Comparison of ENCODE assay signal across 11 cellular contexts in genomic region chr12:109719123-109720022, GRCh38. TPM values are rescaled to one million over a fixed set of nuclear protein-coding genes. Genes with fewer than 3 reads are reported as not detected.
DNase-seq lines count a peak whose midpoint lies in the region; ATAC-seq and TF ChIP-seq lines count a peak whose summit lies in the region.
"Had no signal": no experiment of that assay in that cellular context is flagged by ENCODE, and none has a peak within 500 bp of the region (broad histone marks: within the 10 kb centered on the region; RNA-seq: fewer than 3 reads in every experiment).

No MANE protein-coding gene starts in this region.

- TF ChIP-seq CTCF in right atrium auricular region (IDR thresholded peaks at IDR 0.05): peak in 1 of 2 donors; percentile 16
- TF ChIP-seq CTCF in suprapubic skin (IDR thresholded peaks at IDR 0.05): no peak
- TF ChIP-seq CTCF in left lung (IDR thresholded peaks at IDR 0.05): no peak
- TF ChIP-seq CTCF in thyroid gland (IDR thresholded peaks at IDR 0.05): no peak

- no peak for TF ChIP-seq POLR2A in suprapubic skin (IDR thresholded peaks at IDR 0.05)
- no peak for TF ChIP-seq POLR2A in thyroid gland (IDR thresholded peaks at IDR 0.05)

- ATAC-seq in Right ventricle myocardium inferior (no peak), left cardiac atrium (no peak), left lung (no peak)
- ATAC-seq: gastroesophageal sphincter had no signal

- H3K4me3 ChIP-seq in right atrium auricular region: no peak overlapping the region
- H3K4me3 ChIP-seq in suprapubic skin: no peak overlapping the region
- no peak overlapping the region for H3K4me3 ChIP-seq in left lung
- no peak overlapping the region for H3K4me3 ChIP-seq in thyroid gland (replicated peaks in 1 of 3)

- H3K27me3 ChIP-seq in right atrium auricular region (no peaks in the 10 kb centered on the region), suprapubic skin (peaks cover 22% of the 10 kb centered on the region), left lung (peaks cover 0 to 54% of the 10 kb centered on the region in 2 donors), thyroid gland (no peaks in the 10 kb centered on the region)

- 77% methylated on average over 10 of the region's 12 CpGs for WGBS in suprapubic skin
- 73 to 76% methylated on average over 12 of the region's 12 CpGs for WGBS in thyroid gland, 2 donors

- H3K36me3 ChIP-seq in right atrium auricular region: no peaks in the 10 kb centered on the region
- H3K36me3 ChIP-seq in suprapubic skin: no peaks in the 10 kb centered on the region
- H3K36me3 ChIP-seq in left lung: no peaks in the 10 kb centered on the region
- H3K36me3 ChIP-seq in thyroid gland: no peaks in the 10 kb centered on the region
- H3K36me3 ChIP-seq: gastroesophageal sphincter had no signal

- peak; percentile 23 for DNase-seq in Right ventricle myocardium inferior (ENCODE audit: missing footprints)
- DNase-seq in left cardiac atrium: no peak
- DNase-seq in SW480 (ENCODE audit: low spot score): peak; percentile 34
- DNase-seq in right atrium auricular region (ENCODE audit: low spot score): no peak
- DNase-seq in superior temporal gyrus (ENCODE audit: extremely low spot score): peak; percentile 35
- no peak for DNase-seq in suprapubic skin (ENCODE audit: low spot score in 2 of 2)
- no peak for DNase-seq in left lung
- no peak for DNase-seq in thyroid gland
- DNase-seq: activated effector memory CD4-positive, alpha-beta T cell treated with anti-CD3 and anti-CD28 coated beads, Interleukin-2, amount 50 U/mL, for 16 hours; T-helper 2 cell had no signal

- TF ChIP-seq EP300 in suprapubic skin (IDR thresholded peaks at IDR 0.05): no peak

- peak overlapping the region; percentile 86 to 95 for H3K27ac ChIP-seq in right atrium auricular region
- H3K27ac ChIP-seq in suprapubic skin: no peak overlapping the region
- H3K27ac ChIP-seq in left lung: no peak overlapping the region
- no peak overlapping the region for H3K27ac ChIP-seq in thyroid gland

- H3K4me1 ChIP-seq in right atrium auricular region: peaks cover 0 to 94% of the 10 kb centered on the region in 2 donors
- H3K4me1 ChIP-seq in suprapubic skin: peaks cover 43% of the 10 kb centered on the region
- H3K4me1 ChIP-seq in left lung: peaks cover 8 to 27% of the 10 kb centered on the region in 2 donors
- H3K4me1 ChIP-seq in thyroid gland: peaks cover 0 to 6% of the 10 kb centered on the region in 2 donors

- H3K9me3 ChIP-seq in right atrium auricular region (no peaks in the 10 kb centered on the region), suprapubic skin (no peaks in the 10 kb centered on the region), left lung (no peaks in the 10 kb centered on the region), thyroid gland (no peaks in the 10 kb centered on the region)
- H3K9me3 ChIP-seq: gastroesophageal sphincter had no signal

- intact Hi-C loops in Right ventricle myocardium inferior (cut with DNase I): loop anchor here (2.0 kb wide), 1 partner anchor 55 kb away; no protein-coding TSS in a partner anchor
- intact Hi-C loops in left cardiac atrium (cut with DNase I): loop anchor here (2.0 to 10.0 kb wide), 4 partner anchors 55 to 195 kb away; no protein-coding TSS in a partner anchor
- intact Hi-C loops in left lung (cut with DNase I): no loop called here
- intact Hi-C loops in thyroid gland (cut with DNase I): loop anchor here (5.0 kb wide), 1 partner anchor 122 kb away; no protein-coding TSS in a partner anchor

RNA-seq across cellular contexts. Expression of gene FAM222A, which starts 5.7 kb away (rescaled TPM):
- total RNA-seq in Right ventricle myocardium inferior: 27.4 TPM
- total RNA-seq in left cardiac atrium: 10 to 100 TPM; 14.5 to 21.8 TPM
- 10 to 100 TPM; 23.6 to 32.4 TPM for total RNA-seq in right atrium auricular region
- 1 to 10 TPM; 3.9 to 8.5 (median 6.6) TPM for total RNA-seq in suprapubic skin
- 1 to 10 TPM; 2.9 to 3.1 TPM for total RNA-seq in left lung
- 1 to 10 TPM; 1.3 to 3.8 (median 1.9) TPM for total RNA-seq in thyroid gland

Comparison
In these comparisons a context has a peak if more than half of its experiments do, and no peak if none do; other contexts are left out.
1. DNase-seq: peak in Right ventricle myocardium inferior (single experiment), SW480 (single experiment) and superior temporal gyrus (single experiment); none in left cardiac atrium (single experiment), right atrium auricular region (single experiment), suprapubic skin (0 of 2), left lung (0 of 2) and thyroid gland (0 of 2).
2. H3K27ac ChIP-seq: peak in right atrium auricular region (2 of 2); none in suprapubic skin (single experiment), left lung (0 of 2) and thyroid gland (0 of 3).
3. intact Hi-C loops: an anchor here in Right ventricle myocardium inferior (2.0 kb wide), left cardiac atrium (2.0 to 10.0 kb wide) and thyroid gland (5.0 kb wide); none called in left lung.